ENCODE assay signal across 36 cellular contexts in genomic region chr5:94378062-94378461, GRCh38.
"Had no signal": no experiment of that assay in that cellular context is flagged by ENCODE, and none has a peak within 500 bp of the region (broad histone marks: within the 10 kb centered on the region; RNA-seq: fewer than 3 reads in every experiment).

No MANE protein-coding gene starts in this region.

- ATAC-seq: activated CD8-positive, alpha-beta T cell treated with anti-CD3 and anti-CD28 coated beads for 36 hours; activated naive CD8-positive, alpha-beta T cell treated with anti-CD3 and anti-CD28 coated beads, Interleukin-2, amount 50 U/mL, for 24 hours had no signal

- H3K4me1 Mint-ChIP-seq: activated B cell treated with CpG ODN at 0.5 μM for 24 hours; activated CD4-positive, alpha-beta T cell treated with anti-CD3 and anti-CD28 coated beads, Interleukin-2, amount 10 ng/mL, durations not matched to agents 24 days and 14 days; activated naive CD4-positive, alpha-beta T cell treated with anti-CD3 and anti-CD28 coated beads, Interleukin-2, amount 10 ng/mL, durations not matched to agents 7 days and 5 days; activated naive CD4-positive, alpha-beta T cell treated with anti-CD3 and anti-CD28 coated beads, Interleukin-2, amount 50 U/mL, for 24 hours; activated naive CD8-positive, alpha-beta T cell treated with anti-CD3 and anti-CD28 coated beads, Interleukin-2, amount 10 ng/mL, durations not matched to agents 7 days and 5 days; activated naive CD8-positive, alpha-beta T cell treated with anti-CD3 and anti-CD28 coated beads, Interleukin-2, amount 50 U/mL, for 24 hours; brain; central memory CD8-positive, alpha-beta T cell had no signal

- H3K9me3 ChIP-seq: ascending aorta had no signal

- H3K27ac Mint-ChIP-seq: activated B cell treated with CpG ODN at 0.5 μM for 24 hours; activated CD4-positive, alpha-beta memory T cell treated with anti-CD3 and anti-CD28 coated beads for 36 hours; activated CD4-positive, alpha-beta T cell treated with anti-CD3 and anti-CD28 coated beads, Interleukin-2, amount 10 ng/mL, durations not matched to agents 24 days and 14 days; activated CD8-positive, alpha-beta T cell treated with anti-CD3 and anti-CD28 coated beads for 36 hours; activated naive CD4-positive, alpha-beta T cell treated with anti-CD3 and anti-CD28 coated beads, Interleukin-2, amount 10 ng/mL, durations not matched to agents 7 days and 5 days; activated naive CD4-positive, alpha-beta T cell treated with anti-CD3 and anti-CD28 coated beads, Interleukin-2, amount 50 U/mL, for 24 hours; activated naive CD8-positive, alpha-beta T cell; activated naive CD8-positive, alpha-beta T cell treated with anti-CD3 and anti-CD28 coated beads, Interleukin-2, amount 10 ng/mL, durations not matched to agents 7 days and 5 days; activated naive CD8-positive, alpha-beta T cell treated with anti-CD3 and anti-CD28 coated beads, Interleukin-2, amount 50 U/mL, for 24 hours; activated T-helper 2 cell treated with anti-CD3 and anti-CD28 coated beads, Interferon-gamma antibody, Interleukin-2, Interleukin-4, amounts not matched to agents 10 μg/mL and 5 μg/mL and 100 μg/mL, durations not matched to agents 14 hours and 24 hours and 36 hours; T-helper 1 cell treated with Interleukin-12 subunit alpha and Interleukin-12 subunit beta and Interleukin-4 antibody, amounts not matched to agents 30 μg/mL and 1 μg/mL, for 36 hours; T-helper 2 cell treated with Interferon-gamma antibody and Interleukin-4, amounts not matched to agents 5 μg/mL and 100 μg/mL, for 36 hours had no signal

- H3K4me1 ChIP-seq: ascending aorta had no signal

- H3K4me3 Mint-ChIP-seq: activated B cell treated with CpG ODN at 0.5 μM for 24 hours; activated CD4-positive, alpha-beta memory T cell treated with anti-CD3 and anti-CD28 coated beads for 36 hours; activated CD4-positive, alpha-beta T cell treated with anti-CD3 and anti-CD28 coated beads, Interleukin-2, amount 10 ng/mL, durations not matched to agents 24 days and 14 days; activated CD8-positive, alpha-beta T cell treated with anti-CD3 and anti-CD28 coated beads for 36 hours; activated naive CD4-positive, alpha-beta T cell treated with anti-CD3 and anti-CD28 coated beads, Interleukin-2, amount 10 ng/mL, durations not matched to agents 7 days and 5 days; activated naive CD4-positive, alpha-beta T cell treated with anti-CD3 and anti-CD28 coated beads, Interleukin-2, amount 50 U/mL, for 24 hours; activated naive CD8-positive, alpha-beta T cell; activated naive CD8-positive, alpha-beta T cell treated with anti-CD3 and anti-CD28 coated beads, Interleukin-2, amount 10 ng/mL, durations not matched to agents 7 days and 5 days; activated naive CD8-positive, alpha-beta T cell treated with anti-CD3 and anti-CD28 coated beads, Interleukin-2, amount 50 U/mL, for 24 hours; brain; central memory CD8-positive, alpha-beta T cell; T-helper 1 cell treated with Interleukin-12 subunit alpha and Interleukin-12 subunit beta and Interleukin-4 antibody, amounts not matched to agents 30 μg/mL and 1 μg/mL, for 36 hours; T-helper 2 cell treated with Interferon-gamma antibody and Interleukin-4, amounts not matched to agents 5 μg/mL and 100 μg/mL, for 36 hours had no signal

- H3K27me3 Mint-ChIP-seq: activated B cell treated with CpG ODN at 0.5 μM for 24 hours; activated CD4-positive, alpha-beta memory T cell treated with anti-CD3 and anti-CD28 coated beads for 36 hours; activated CD4-positive, alpha-beta T cell treated with anti-CD3 and anti-CD28 coated beads, Interleukin-2, amount 10 ng/mL, durations not matched to agents 24 days and 14 days; activated CD8-positive, alpha-beta T cell treated with anti-CD3 and anti-CD28 coated beads for 36 hours; activated naive CD4-positive, alpha-beta T cell treated with anti-CD3 and anti-CD28 coated beads, Interleukin-2, amount 10 ng/mL, durations not matched to agents 7 days and 5 days; activated naive CD4-positive, alpha-beta T cell treated with anti-CD3 and anti-CD28 coated beads, Interleukin-2, amount 50 U/mL, for 24 hours; activated naive CD8-positive, alpha-beta T cell; activated naive CD8-positive, alpha-beta T cell treated with anti-CD3 and anti-CD28 coated beads, Interleukin-2, amount 10 ng/mL, durations not matched to agents 7 days and 5 days; activated naive CD8-positive, alpha-beta T cell treated with anti-CD3 and anti-CD28 coated beads, Interleukin-2, amount 50 U/mL, for 24 hours; brain; central memory CD8-positive, alpha-beta T cell had no signal

- H3K9me3 Mint-ChIP-seq: activated B cell treated with CpG ODN at 0.5 μM for 24 hours; activated CD4-positive, alpha-beta memory T cell treated with anti-CD3 and anti-CD28 coated beads for 36 hours; activated CD8-positive, alpha-beta T cell treated with anti-CD3 and anti-CD28 coated beads for 36 hours; activated naive CD4-positive, alpha-beta T cell treated with anti-CD3 and anti-CD28 coated beads, Interleukin-2, amount 10 ng/mL, durations not matched to agents 7 days and 5 days; activated naive CD4-positive, alpha-beta T cell treated with anti-CD3 and anti-CD28 coated beads, Interleukin-2, amount 50 U/mL, for 24 hours; activated naive CD8-positive, alpha-beta T cell treated with anti-CD3 and anti-CD28 coated beads, Interleukin-2, amount 10 ng/mL, durations not matched to agents 7 days and 5 days; activated naive CD8-positive, alpha-beta T cell treated with anti-CD3 and anti-CD28 coated beads, Interleukin-2, amount 50 U/mL, for 24 hours; activated T-helper 2 cell treated with anti-CD3 and anti-CD28 coated beads, Interferon-gamma antibody, Interleukin-2, Interleukin-4, amounts not matched to agents 10 μg/mL and 5 μg/mL and 100 μg/mL, durations not matched to agents 14 hours and 24 hours and 36 hours; central memory CD8-positive, alpha-beta T cell; T-helper 1 cell treated with Interleukin-12 subunit alpha and Interleukin-12 subunit beta and Interleukin-4 antibody, amounts not matched to agents 30 μg/mL and 1 μg/mL, for 36 hours; T-helper 2 cell treated with Interferon-gamma antibody and Interleukin-4, amounts not matched to agents 5 μg/mL and 100 μg/mL, for 36 hours had no signal

- H3K36me3 Mint-ChIP-seq: activated CD4-positive, alpha-beta memory T cell treated with anti-CD3 and anti-CD28 coated beads for 36 hours; activated naive CD4-positive, alpha-beta T cell treated with anti-CD3 and anti-CD28 coated beads, Interleukin-2, amount 10 ng/mL, durations not matched to agents 7 days and 5 days; activated naive CD4-positive, alpha-beta T cell treated with anti-CD3 and anti-CD28 coated beads, Interleukin-2, amount 50 U/mL, for 24 hours; activated naive CD8-positive, alpha-beta T cell; activated naive CD8-positive, alpha-beta T cell treated with anti-CD3 and anti-CD28 coated beads, Interleukin-2, amount 10 ng/mL, durations not matched to agents 7 days and 5 days; brain had no signal

- FAIRE-seq: bronchial epithelial cell, TTC549 had no signal

- H3K27me3 ChIP-seq: ascending aorta, cardiac muscle cell had no signal

- H3K4me3 ChIP-seq: ascending aorta, cardiac muscle cell had no signal

- H3K36me3 ChIP-seq: ascending aorta, cardiac muscle cell had no signal

- DNase-seq: activated B cell treated with CpG ODN at 0.5 μM for 24 hours; activated CD4-positive, alpha-beta memory T cell treated with anti-CD3 and anti-CD28 coated beads for 36 hours; activated CD4-positive, alpha-beta T cell treated with anti-CD3 and anti-CD28 coated beads for 4 hours; activated CD4-positive, alpha-beta T cell treated with anti-CD3 and anti-CD28 coated beads, Interleukin-2, amount 10 ng/mL, durations not matched to agents 24 days and 14 days; activated CD4-positive, alpha-beta T cell treated with anti-CD3 and anti-CD28 coated beads, Interleukin-2, amount 50 U/mL, for 1 hour; activated CD4-positive, alpha-beta T cell treated with anti-CD3 and anti-CD28 coated beads, Interleukin-2, amount 50 U/mL, for 4 hours; activated CD4-positive, CD25-positive, alpha-beta regulatory T cell treated with anti-CD3 and anti-CD28 coated beads, Interleukin-2, amount 50 U/mL, for 72 hours; activated CD8-positive, alpha-beta memory T cell treated with anti-CD3 and anti-CD28 coated beads, Interleukin-2, amount 50 U/mL, for 4 hours; activated CD8-positive, alpha-beta T cell treated with anti-CD3 and anti-CD28 coated beads for 36 hours; activated effector memory CD4-positive, alpha-beta T cell treated with Interleukin-2 at 50 U/mL for 16 hours; activated gamma-delta T cell; activated naive CD4-positive, alpha-beta T cell treated with anti-CD3 and anti-CD28 coated beads, Interleukin-2, amount 10 ng/mL, durations not matched to agents 7 days and 5 days; activated naive CD4-positive, alpha-beta T cell treated with Interleukin-2 at 50 U/mL for 16 hours; activated naive CD8-positive, alpha-beta T cell treated with anti-CD3 and anti-CD28 coated beads, Interleukin-2, amount 10 ng/mL, durations not matched to agents 7 days and 5 days; activated naive CD8-positive, alpha-beta T cell treated with anti-CD3 and anti-CD28 coated beads, Interleukin-2, amount 50 U/mL, for 24 hours; activated T-cell treated with anti-CD3 and anti-CD28 coated beads for 4 hours; activated T-cell treated with anti-CD3 and anti-CD28 coated beads, Interleukin-2, amount 50 U/mL, for 1 hour; activated T-cell treated with anti-CD3 and anti-CD28 coated beads, Interleukin-2, amount 50 U/mL, for 48 hours; amygdala; anterior cingulate cortex; caudate nucleus; cerebellar nuclear complex; T-helper 1 cell; T-helper 2 cell; T-helper 9 cell had no signal

- H3K27ac ChIP-seq: ascending aorta, cardiac muscle cell had no signal
